Comparison of ENCODE assay signal across 23 cellular contexts in the genomic region with DNA sequence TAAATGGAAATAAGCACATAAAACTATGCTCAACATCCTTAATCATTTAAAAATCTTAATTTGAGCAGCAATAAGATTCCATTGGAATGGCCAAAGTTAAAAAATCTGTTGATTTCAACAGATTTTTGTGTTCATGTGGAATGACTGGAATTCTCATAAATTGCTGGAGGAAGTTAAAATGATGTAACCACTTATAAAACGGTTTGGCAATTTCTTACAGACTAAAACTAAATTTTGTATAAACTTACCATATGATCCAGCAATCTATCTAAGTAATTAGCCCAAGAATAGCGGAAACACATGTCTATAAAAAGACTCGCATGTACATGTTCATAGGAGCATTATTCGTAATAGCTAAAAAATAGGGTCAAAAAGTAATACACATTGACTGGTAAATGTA.
"Had no signal": no experiment of that assay in that cellular context is flagged by ENCODE, and none has a peak within 500 bp of the region (broad histone marks: within the 10 kb centered on the region; RNA-seq: fewer than 3 reads in every experiment).

No MANE protein-coding gene starts in this region.

- H3K4me3 ChIP-seq: MG63, SJSA1 had no signal

- H3K27ac ChIP-seq: HL-60, SJSA1 had no signal

- H3K4me1 ChIP-seq: SJSA1 had no signal

- H3K9me3 ChIP-seq: MG63, SJSA1 had no signal

- H3K36me3 ChIP-seq: MG63, SJSA1 had no signal

- H3K4me2 ChIP-seq: SK-N-SH had no signal

- DNase-seq: KBM-7, MG63, NCI-H1092, NCI-H1105 treated with DMSO at 0.1 percent for 48 hours, NCI-H1417 treated with DMSO at 0.1 percent for 48 hours, NCI-H146, NCI-H1694 treated with DMSO at 0.1 percent for 48 hours, NCI-H1930, NCI-H2081, NCI-H2107, NCI-H2171, NCI-H226, NCI-H446, NCI-H510A, NCI-H524 treated with DMSO at 0.1 percent for 48 hours, NCI-H69, NCI-H774, Right ventricle myocardium superior, RPMI8226, SIG-M5, SK-N-SH had no signal

- H3K9ac ChIP-seq: SK-N-SH had no signal

- H3K27me3 ChIP-seq: MG63, SJSA1 had no signal
